9 cellular contexts compared by ENCODE assay signal in genomic region chr2:230130668-230131364, GRCh38.
DNase-seq lines count a peak whose midpoint lies in the region; TF ChIP-seq lines count a peak whose summit lies in the region.
"Had no signal": no experiment of that assay in that cellular context is flagged by ENCODE, and none has a peak within 500 bp of the region (broad histone marks: within the 10 kb centered on the region; RNA-seq: fewer than 3 reads in every experiment).

No MANE protein-coding gene starts in this region.

- in situ Hi-C loops in astrocyte of the spinal cord (cut with HindIII; ENCODE audit: low sequenced_read_pairs), result no loop called here

- no peaks in the 10 kb centered on the region for H3K27me3 ChIP-seq in MM.1S (replicated peaks; ENCODE audit: insufficient read depth, low read length)

- H3K4me3 ChIP-seq in astrocyte of the spinal cord (ENCODE audit: low read depth, low read length) (no peak overlapping the region), skin epidermis (no peak overlapping the region), MM.1S (ENCODE audit: low read length) (no peak overlapping the region)

- TF ChIP-seq CTCF in astrocyte of the spinal cord (IDR thresholded peaks at IDR 0.05; ENCODE audit: low read depth, low read length) (no peak), MM.1S (IDR thresholded peaks at IDR 0.05; ENCODE audit: low read length) (no peak)

- H3K9ac ChIP-seq in MM.1S (ENCODE audit: low read length), result no peak overlapping the region

- H2AFZ ChIP-seq in MM.1S (ENCODE audit: low read length), result no peak overlapping the region

- no peaks in the 10 kb centered on the region for H3K36me3 ChIP-seq in MM.1S (replicated peaks; ENCODE audit: insufficient read depth, low read length)

- no peaks in the 10 kb centered on the region for H4K20me1 ChIP-seq in MM.1S (ENCODE audit: insufficient read depth, low read length)

- no peaks in the 10 kb centered on the region for H3K79me2 ChIP-seq in MM.1S (ENCODE audit: low read length)

- peaks cover 37% of the 10 kb centered on the region for H3K4me1 ChIP-seq in MM.1S (ENCODE audit: low read length)

- H3K27ac ChIP-seq in skin epidermis (peak overlapping the region in 17 of 21 experiments; percentile 5 to 82 (median 56)), MM.1S (ENCODE audit: low read length) (no peak overlapping the region)

- H3K9me2 ChIP-seq in MM.1S (replicated peaks; ENCODE audit: insufficient read depth, low read length), result no peaks in the 10 kb centered on the region

- no peak overlapping the region for H3K4me2 ChIP-seq in MM.1S (ENCODE audit: low read depth, low read length)

- H3K9me3 ChIP-seq in MM.1S (replicated peaks; ENCODE audit: insufficient read depth, low read length), result no peaks in the 10 kb centered on the region

- DNase-seq in GM04504 (ENCODE audit: low read depth) (peak; percentile 51), astrocyte of the spinal cord (ENCODE audit: low read depth, low spot score) (peak; percentile 86), hepatic stellate cell (ENCODE audit: low spot score) (peak; percentile 68), kidney glomerular epithelial cell (lab: John Stamatoyannopoulos, UW) (no peak), NCI-H1092 (lab: John Stamatoyannopoulos, UW) (no peak), MM.1S (no peak), DMS79 treated with DMSO at 0.1 percent for 48 hours (lab: John Stamatoyannopoulos, UW) (no peak)
- DNase-seq: activated naive CD4-positive, alpha-beta T cell treated with anti-CD3 and anti-CD28 coated beads for 36 hours had no signal

- peaks cover 24% of the 10 kb centered on the region for H3F3A ChIP-seq in MM.1S (ENCODE audit: insufficient read depth, low read length)

Comparison
In these comparisons a context has a peak if more than half of its experiments do, and no peak if none do; other contexts are left out.
1. DNase-seq: peak in GM04504 (single experiment), astrocyte of the spinal cord (single experiment) and hepatic stellate cell (single experiment); none in kidney glomerular epithelial cell (single experiment), NCI-H1092 (single experiment), MM.1S (single experiment) and DMS79 treated with DMSO at 0.1 percent for 48 hours (single experiment).